Comparison of ENCODE assay signal across 2 cellular contexts in the genomic region with DNA sequence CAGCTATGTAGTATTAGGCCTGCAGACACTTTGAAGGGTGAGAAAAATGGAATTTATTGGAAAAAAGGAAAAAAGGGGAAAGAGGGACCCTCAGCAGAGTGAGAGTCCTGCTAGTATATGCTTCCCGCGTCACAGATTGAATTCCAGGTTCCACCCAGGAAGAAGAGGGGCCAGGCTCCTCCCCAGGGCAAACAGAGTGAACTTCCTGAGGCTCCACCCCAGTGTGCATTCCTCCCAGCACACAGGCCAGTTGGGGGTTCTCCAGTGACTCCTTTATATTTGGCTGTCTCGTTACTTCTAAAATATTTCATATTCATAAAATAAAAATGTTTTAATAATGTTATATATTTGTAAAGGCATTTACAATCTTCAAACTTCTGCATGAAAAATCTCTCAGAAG.
TF ChIP-seq lines count a peak whose summit lies in the region.

No MANE protein-coding gene starts in this region.

TF ChIP-seq in GM23338, 12 proteins besides CTCF, POLR2A, EP300 and RAD21 (continued from another document):
- no peak for TF ChIP-seq EZH2phosphoT487 (IDR thresholded peaks at IDR 0.05; ENCODE audit: unreplicated experiment)
- TF ChIP-seq STAT1 (IDR thresholded peaks at IDR 0.05; ENCODE audit: unreplicated experiment), result no peak
- TF ChIP-seq ZNF331 (CRISPR knock-in tag; IDR thresholded peaks at IDR 0.05; ENCODE audit: low read depth), result no peak
- TF ChIP-seq EZH2 (IDR thresholded peaks at IDR 0.05; ENCODE audit: low read depth, unreplicated experiment), result no peak
- TF ChIP-seq JUNB (IDR thresholded peaks at IDR 0.05; ENCODE audit: unreplicated experiment), result no peak
- TF ChIP-seq, protein P1, sequence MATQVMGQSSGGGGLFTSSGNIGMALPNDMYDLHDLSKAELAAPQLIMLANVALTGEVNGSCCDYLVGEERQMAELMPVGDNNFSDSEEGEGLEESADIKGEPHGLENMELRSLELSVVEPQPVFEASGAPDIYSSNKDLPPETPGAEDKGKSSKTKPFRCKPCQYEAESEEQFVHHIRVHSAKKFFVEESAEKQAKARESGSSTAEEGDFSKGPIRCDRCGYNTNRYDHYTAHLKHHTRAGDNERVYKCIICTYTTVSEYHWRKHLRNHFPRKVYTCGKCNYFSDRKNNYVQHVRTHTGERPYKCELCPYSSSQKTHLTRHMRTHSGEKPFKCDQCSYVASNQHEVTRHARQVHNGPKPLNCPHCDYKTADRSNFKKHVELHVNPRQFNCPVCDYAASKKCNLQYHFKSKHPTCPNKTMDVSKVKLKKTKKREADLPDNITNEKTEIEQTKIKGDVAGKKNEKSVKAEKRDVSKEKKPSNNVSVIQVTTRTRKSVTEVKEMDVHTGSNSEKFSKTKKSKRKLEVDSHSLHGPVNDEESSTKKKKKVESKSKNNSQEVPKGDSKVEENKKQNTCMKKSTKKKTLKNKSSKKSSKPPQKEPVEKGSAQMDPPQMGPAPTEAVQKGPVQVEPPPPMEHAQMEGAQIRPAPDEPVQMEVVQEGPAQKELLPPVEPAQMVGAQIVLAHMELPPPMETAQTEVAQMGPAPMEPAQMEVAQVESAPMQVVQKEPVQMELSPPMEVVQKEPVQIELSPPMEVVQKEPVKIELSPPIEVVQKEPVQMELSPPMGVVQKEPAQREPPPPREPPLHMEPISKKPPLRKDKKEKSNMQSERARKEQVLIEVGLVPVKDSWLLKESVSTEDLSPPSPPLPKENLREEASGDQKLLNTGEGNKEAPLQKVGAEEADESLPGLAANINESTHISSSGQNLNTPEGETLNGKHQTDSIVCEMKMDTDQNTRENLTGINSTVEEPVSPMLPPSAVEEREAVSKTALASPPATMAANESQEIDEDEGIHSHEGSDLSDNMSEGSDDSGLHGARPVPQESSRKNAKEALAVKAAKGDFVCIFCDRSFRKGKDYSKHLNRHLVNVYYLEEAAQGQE (IDR thresholded peaks at IDR 0.05; ENCODE audit: unreplicated experiment), result no peak
- no peak for TF ChIP-seq CREB1 (CRISPR knock-in tag; IDR thresholded peaks at IDR 0.05; ENCODE audit: low read depth)
- TF ChIP-seq ZNF114 (CRISPR knock-in tag; IDR thresholded peaks at IDR 0.05), result no peak
TF ChIP-seq in GM23338: peak in this region for 0.

TF ChIP-seq in WTC11, 78 proteins besides CTCF, POLR2A, EP300 and RAD21:
- TF ChIP-seq, protein P2, sequence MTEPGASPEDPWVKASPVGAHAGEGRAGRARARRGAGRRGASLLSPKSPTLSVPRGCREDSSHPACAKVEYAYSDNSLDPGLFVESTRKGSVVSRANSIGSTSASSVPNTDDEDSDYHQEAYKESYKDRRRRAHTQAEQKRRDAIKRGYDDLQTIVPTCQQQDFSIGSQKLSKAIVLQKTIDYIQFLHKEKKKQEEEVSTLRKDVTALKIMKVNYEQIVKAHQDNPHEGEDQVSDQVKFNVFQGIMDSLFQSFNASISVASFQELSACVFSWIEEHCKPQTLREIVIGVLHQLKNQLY (CRISPR knock-in tag; IDR thresholded peaks at IDR 0.05), result no peak
TF ChIP-seq in WTC11: peak in this region for 0.
